In the genomic region with DNA sequence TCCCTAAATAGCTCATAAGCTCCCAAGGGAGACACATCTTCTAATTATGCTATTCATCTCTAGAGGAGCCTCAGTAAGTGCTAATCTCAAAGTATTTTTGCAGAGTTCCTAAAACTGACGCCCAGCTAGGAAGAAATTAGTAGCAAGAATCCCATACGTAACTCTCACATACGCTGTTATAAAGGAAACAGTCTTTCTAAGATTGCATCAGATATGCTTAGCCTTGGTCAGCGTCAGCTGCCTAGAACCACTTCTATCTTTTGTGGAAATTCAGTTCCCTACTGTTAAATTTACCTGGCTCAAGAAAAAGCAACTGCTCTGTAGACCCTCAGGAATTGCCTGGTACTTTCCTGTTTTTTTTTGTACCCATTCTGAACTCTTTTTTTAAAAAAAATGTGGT, we compare ENCODE assay signal across 17 cellular contexts. TPM values are rescaled to one million over a fixed set of nuclear protein-coding genes. Genes with fewer than 3 reads are reported as not detected.
A peak's percentile ranks its signal among the peaks of the same experiment; 100 is the strongest.
DNase-seq lines count a peak whose midpoint lies in the region; ATAC-seq lines count a peak whose summit lies in the region.
"Had no signal": no experiment of that assay in that cellular context is flagged by ENCODE, and none has a peak within 500 bp of the region (broad histone marks: within the 10 kb centered on the region; RNA-seq: fewer than 3 reads in every experiment).

No MANE protein-coding gene starts in this region.

- H3K9me3 Mint-ChIP-seq in CD4-positive, CD25-positive, alpha-beta regulatory T cell = peaks cover 0 to under 1% (median 0%) of the 10 kb centered on the region in 7 donors
- no peaks in the 10 kb centered on the region for H3K9me3 Mint-ChIP-seq in activated CD8-positive, alpha-beta T cell treated with anti-CD3 and anti-CD28 coated beads, Interleukin-2, amount 10 ng/mL, durations not matched to agents 7 days and 5 days (ENCODE audit: insufficient read depth)
- H3K9me3 Mint-ChIP-seq in naive thymus-derived CD8-positive, alpha-beta T cell = peaks cover 0 to 4% (median 0%) of the 10 kb centered on the region in 9 donors

- no peaks in the 10 kb centered on the region for H3K27me3 ChIP-seq in CD4-positive, CD25-positive, alpha-beta regulatory T cell (ENCODE audit: control insufficient read depth, insufficient read depth, low read length)
- H3K27me3 ChIP-seq in Karpas-422 (ENCODE audit: low read length) = no peaks in the 10 kb centered on the region
- H3K27me3 ChIP-seq: body of pancreas, MG63, thyroid gland had no signal

- peak overlapping the region; percentile 53 for H3K27ac ChIP-seq in CD4-positive, CD25-positive, alpha-beta regulatory T cell (ENCODE audit: insufficient read depth, low read length, poor library complexity, severe bottlenecking)
- peak overlapping the region; percentile 100 for H3K27ac ChIP-seq in Karpas-422 (ENCODE audit: low read length)
- H3K27ac ChIP-seq: body of pancreas, thyroid gland, VCaP had no signal

- H3K9me3 ChIP-seq in CD4-positive, CD25-positive, alpha-beta regulatory T cell (ENCODE audit: control insufficient read depth in 2 of 2, low read length in 2 of 2) = no peaks in the 10 kb centered on the region
- no peaks in the 10 kb centered on the region for H3K9me3 ChIP-seq in Karpas-422 (ENCODE audit: low read length)
- H3K9me3 ChIP-seq: body of pancreas, MG63, thyroid gland had no signal

- peak overlapping the region; percentile 46 for H3K4me3 ChIP-seq in CD4-positive, CD25-positive, alpha-beta regulatory T cell (ENCODE audit: low read depth, low read length)
- no peak overlapping the region for H3K4me3 ChIP-seq in Karpas-422 (ENCODE audit: low read length)
- H3K4me3 ChIP-seq: body of pancreas, MG63, thyroid gland had no signal

- peaks cover 67% of the 10 kb centered on the region for H3K36me3 ChIP-seq in CD4-positive, CD25-positive, alpha-beta regulatory T cell (ENCODE audit: control insufficient read depth, insufficient read depth, low read length)
- 0 out of 2 replicates have a peak, but pooled peaks cover under 1% of the 10 kb centered on the region for H3K36me3 ChIP-seq in Karpas-422 (ENCODE audit: insufficient read depth, low read length)
- H3K36me3 ChIP-seq: MG63, thyroid gland had no signal

- H3K4me1 ChIP-seq in CD4-positive, CD25-positive, alpha-beta regulatory T cell (ENCODE audit: control insufficient read depth, insufficient read depth, low read length, poor library complexity, severe bottlenecking) = peaks cover 91% of the 10 kb centered on the region
- peaks cover 93% of the 10 kb centered on the region for H3K4me1 ChIP-seq in Karpas-422 (ENCODE audit: low read length)
- H3K4me1 ChIP-seq: body of pancreas, thyroid gland had no signal

- H3K36me3 Mint-ChIP-seq in CD4-positive, CD25-positive, alpha-beta regulatory T cell = peaks cover 55% of the 10 kb centered on the region
- peaks cover 76% of the 10 kb centered on the region for H3K36me3 Mint-ChIP-seq in activated CD8-positive, alpha-beta T cell treated with anti-CD3 and anti-CD28 coated beads, Interleukin-2, amount 10 ng/mL, durations not matched to agents 7 days and 5 days (ENCODE audit: low read depth)
- H3K36me3 Mint-ChIP-seq in naive thymus-derived CD8-positive, alpha-beta T cell = peaks cover 14 to 80% (median 21%) of the 10 kb centered on the region in 3 donors

- no peak for ATAC-seq in CD4-positive, CD25-positive, alpha-beta regulatory T cell (ENCODE audit: low read depth in 2 of 2)
- no peak for ATAC-seq in activated CD8-positive, alpha-beta T cell treated with anti-CD3 and anti-CD28 coated beads, Interleukin-2, amount 10 ng/mL, durations not matched to agents 7 days and 5 days
- no peak for ATAC-seq in naive thymus-derived CD8-positive, alpha-beta T cell
- ATAC-seq: body of pancreas had no signal

- no peaks in the 10 kb centered on the region for H4K20me1 ChIP-seq in Karpas-422 (ENCODE audit: insufficient read depth, low read depth, low read length)

- H3K4me3 Mint-ChIP-seq in CD4-positive, CD25-positive, alpha-beta regulatory T cell = peak overlapping the region in 2 of 4 donors; percentile 67 to 74
- peak overlapping the region; percentile 39 for H3K4me3 Mint-ChIP-seq in activated CD8-positive, alpha-beta T cell treated with anti-CD3 and anti-CD28 coated beads, Interleukin-2, amount 10 ng/mL, durations not matched to agents 7 days and 5 days
- H3K4me3 Mint-ChIP-seq in naive thymus-derived CD8-positive, alpha-beta T cell = peak overlapping the region; percentile 43 to 91 (median 81)
- H3K4me3 Mint-ChIP-seq: nephron had no signal

- H3K79me2 ChIP-seq in Karpas-422 (ENCODE audit: low read length) = peaks cover 75% of the 10 kb centered on the region

- no peak for DNase-seq in CD4-positive, CD25-positive, alpha-beta regulatory T cell
- DNase-seq in Karpas-422 (no peak), iPS-NIHi11 (ENCODE audit: low spot score) (no peak), DMS53 (lab: John Stamatoyannopoulos, UW) (no peak), hepatic stellate cell (ENCODE audit: low spot score) (no peak)
- DNase-seq in activated CD8-positive, alpha-beta T cell treated with anti-CD3 and anti-CD28 coated beads, Interleukin-2, amount 10 ng/mL, durations not matched to agents 7 days and 5 days = no peak
- DNase-seq in naive thymus-derived CD8-positive, alpha-beta T cell = no peak
- DNase-seq: body of pancreas, COR-L47, GDM1, hypothalamus, MG63, NCI-H2107, retina, thyroid gland had no signal

- H3K27me3 Mint-ChIP-seq in CD4-positive, CD25-positive, alpha-beta regulatory T cell = no peaks in the 10 kb centered on the region
- H3K27me3 Mint-ChIP-seq in activated CD8-positive, alpha-beta T cell treated with anti-CD3 and anti-CD28 coated beads, Interleukin-2, amount 10 ng/mL, durations not matched to agents 7 days and 5 days (ENCODE audit: low read depth) = no peaks in the 10 kb centered on the region
- H3K27me3 Mint-ChIP-seq in naive thymus-derived CD8-positive, alpha-beta T cell = no peaks in the 10 kb centered on the region

- H3K27ac Mint-ChIP-seq in CD4-positive, CD25-positive, alpha-beta regulatory T cell = peak overlapping the region in 1 of 3 donors; percentile 47
- H3K27ac Mint-ChIP-seq in activated CD8-positive, alpha-beta T cell treated with anti-CD3 and anti-CD28 coated beads, Interleukin-2, amount 10 ng/mL, durations not matched to agents 7 days and 5 days = peak overlapping the region; percentile 70
- H3K27ac Mint-ChIP-seq in naive thymus-derived CD8-positive, alpha-beta T cell = peak overlapping the region; percentile 86 to 96 (median 92)

- POLR2A ChIA-PET in activated CD8-positive, alpha-beta T cell treated with anti-CD3 and anti-CD28 coated beads, Interleukin-2, amount 10 ng/mL, durations not matched to agents 7 days and 5 days (lab: Charles Lee) = interaction anchor here (0.8 to 5.4 kb wide), 4 partner anchors 10 to 70 kb away, joined by 3 to 33 read pairs (median 4); a partner anchor contains a TSS
- POLR2A ChIA-PET in naive thymus-derived CD8-positive, alpha-beta T cell (lab: Charles Lee) = interaction anchor here (0.6 to 17.4 kb wide), 11 partner anchors 9 to 1121 kb away, joined by 3 to 446 read pairs (median 5); a partner anchor contains a TSS

- peaks cover 53 to 93% (median 79%) of the 10 kb centered on the region in 4 donors for H3K4me1 Mint-ChIP-seq in CD4-positive, CD25-positive, alpha-beta regulatory T cell
- peaks cover 88% of the 10 kb centered on the region for H3K4me1 Mint-ChIP-seq in activated CD8-positive, alpha-beta T cell treated with anti-CD3 and anti-CD28 coated beads, Interleukin-2, amount 10 ng/mL, durations not matched to agents 7 days and 5 days (ENCODE audit: low read depth)
- peaks cover 52 to 93% (median 92%) of the 10 kb centered on the region in 4 donors for H3K4me1 Mint-ChIP-seq in naive thymus-derived CD8-positive, alpha-beta T cell

- CTCF ChIA-PET in activated CD8-positive, alpha-beta T cell treated with anti-CD3 and anti-CD28 coated beads, Interleukin-2, amount 10 ng/mL, durations not matched to agents 7 days and 5 days (lab: Charles Lee) = interaction anchor here (0.7 to 5.9 kb wide), 7 partner anchors 11 to 95 kb away, joined by 3 to 76 read pairs (median 5); a partner anchor contains a TSS

- peak overlapping the region; percentile 84 for H3K4me2 ChIP-seq in Karpas-422 (ENCODE audit: low read depth, low read length, poor library complexity, severe bottlenecking)

- peak overlapping the region; percentile 36 for H3K9ac ChIP-seq in Karpas-422 (ENCODE audit: low read length)

- H3K9me2 ChIP-seq in Karpas-422 (replicated peaks; ENCODE audit: insufficient read depth, low read length) = no peaks in the 10 kb centered on the region

- no peak overlapping the region for H2AFZ ChIP-seq in Karpas-422 (ENCODE audit: low read length)

RNA-seq across cellular contexts. Expression of a gene that starts 13.6 kb away (rescaled TPM):
- 364 TPM for total RNA-seq in CD4-positive, CD25-positive, alpha-beta regulatory T cell
- polyA plus RNA-seq in CD4-positive, CD25-positive, alpha-beta regulatory T cell = 100 to 1,000 TPM; 320 to 435 (median 407) TPM
- total RNA-seq in Karpas-422 (2014; rRNA removed; shearing (Covaris generic); ENCODE audit: low replicate concordance) = 72.1 and 73.8 TPM in 2 replicates
- total RNA-seq in activated CD8-positive, alpha-beta T cell treated with anti-CD3 and anti-CD28 coated beads, Interleukin-2, amount 10 ng/mL, durations not matched to agents 7 days and 5 days = 100 to 1,000 TPM; 154 to 156 TPM
- total RNA-seq in naive thymus-derived CD8-positive, alpha-beta T cell = 100 to 1,000 TPM; 511 to 531 TPM
- polyA plus RNA-seq in naive thymus-derived CD8-positive, alpha-beta T cell = 100 to 1,000 TPM; 413 to 542 (median 468) TPM
